2 cellular contexts compared by ENCODE assay signal in genomic region chr7:102864958-102865357, GRCh38.
TF ChIP-seq lines count a peak whose summit lies in the region.

No MANE protein-coding gene starts in this region.

TF ChIP-seq in IMR-90, 13 proteins besides CTCF, POLR2A, EP300 and RAD21:
- no peak for TF ChIP-seq USF2 (IDR thresholded peaks at IDR 0.05; ENCODE audit: low read depth, low read length)

TF ChIP-seq in HepG2, 621 proteins besides CTCF, POLR2A, EP300 and RAD21:
- no peak for TF ChIP-seq ASH2L (IDR thresholded peaks at IDR 0.05; ENCODE audit: insufficient read length, low read depth, low read length)
- TF ChIP-seq ZNF446 (CRISPR knock-in tag; IDR thresholded peaks at IDR 0.05) = no peak
- TF ChIP-seq, protein P1, sequence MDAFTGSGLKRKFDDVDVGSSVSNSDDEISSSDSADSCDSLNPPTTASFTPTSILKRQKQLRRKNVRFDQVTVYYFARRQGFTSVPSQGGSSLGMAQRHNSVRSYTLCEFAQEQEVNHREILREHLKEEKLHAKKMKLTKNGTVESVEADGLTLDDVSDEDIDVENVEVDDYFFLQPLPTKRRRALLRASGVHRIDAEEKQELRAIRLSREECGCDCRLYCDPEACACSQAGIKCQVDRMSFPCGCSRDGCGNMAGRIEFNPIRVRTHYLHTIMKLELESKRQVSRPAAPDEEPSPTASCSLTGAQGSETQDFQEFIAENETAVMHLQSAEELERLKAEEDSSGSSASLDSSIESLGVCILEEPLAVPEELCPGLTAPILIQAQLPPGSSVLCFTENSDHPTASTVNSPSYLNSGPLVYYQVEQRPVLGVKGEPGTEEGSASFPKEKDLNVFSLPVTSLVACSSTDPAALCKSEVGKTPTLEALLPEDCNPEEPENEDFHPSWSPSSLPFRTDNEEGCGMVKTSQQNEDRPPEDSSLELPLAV (CRISPR knock-in tag; conservative IDR thresholded peaks at IDR 0.05; ENCODE audit: low read depth) = no peak
- TF ChIP-seq NR2C2 (CRISPR knock-in tag; IDR thresholded peaks at IDR 0.05; ENCODE audit: borderline replicate concordance) = no peak
- TF ChIP-seq, protein P2, sequence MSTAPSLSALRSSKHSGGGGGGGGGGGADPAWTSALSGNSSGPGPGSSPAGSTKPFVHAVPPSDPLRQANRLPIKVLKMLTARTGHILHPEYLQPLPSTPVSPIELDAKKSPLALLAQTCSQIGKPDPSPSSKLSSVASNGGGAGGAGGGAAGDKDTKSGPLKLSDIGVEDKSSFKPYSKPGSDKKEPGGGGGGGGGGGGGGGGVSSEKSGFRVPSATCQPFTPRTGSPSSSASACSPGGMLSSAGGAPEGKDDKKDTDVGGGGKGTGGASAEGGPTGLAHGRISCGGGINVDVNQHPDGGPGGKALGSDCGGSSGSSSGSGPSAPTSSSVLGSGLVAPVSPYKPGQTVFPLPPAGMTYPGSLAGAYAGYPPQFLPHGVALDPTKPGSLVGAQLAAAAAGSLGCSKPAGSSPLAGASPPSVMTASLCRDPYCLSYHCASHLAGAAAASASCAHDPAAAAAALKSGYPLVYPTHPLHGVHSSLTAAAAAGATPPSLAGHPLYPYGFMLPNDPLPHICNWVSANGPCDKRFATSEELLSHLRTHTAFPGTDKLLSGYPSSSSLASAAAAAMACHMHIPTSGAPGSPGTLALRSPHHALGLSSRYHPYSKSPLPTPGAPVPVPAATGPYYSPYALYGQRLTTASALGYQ (CRISPR knock-in tag; IDR thresholded peaks at IDR 0.05) = no peak
- no peak for TF ChIP-seq ZNF235 (CRISPR knock-in tag; IDR thresholded peaks at IDR 0.05; ENCODE audit: borderline replicate concordance)
- no peak for TF ChIP-seq ZNF207 (IDR thresholded peaks at IDR 0.05; ENCODE audit: borderline replicate concordance)
- no peak for TF ChIP-seq ZNF33B (CRISPR knock-in tag; IDR thresholded peaks at IDR 0.05)
- no peak for TF ChIP-seq RARG (CRISPR knock-in tag; IDR thresholded peaks at IDR 0.05; ENCODE audit: low read depth)
- TF ChIP-seq, protein P3, sequence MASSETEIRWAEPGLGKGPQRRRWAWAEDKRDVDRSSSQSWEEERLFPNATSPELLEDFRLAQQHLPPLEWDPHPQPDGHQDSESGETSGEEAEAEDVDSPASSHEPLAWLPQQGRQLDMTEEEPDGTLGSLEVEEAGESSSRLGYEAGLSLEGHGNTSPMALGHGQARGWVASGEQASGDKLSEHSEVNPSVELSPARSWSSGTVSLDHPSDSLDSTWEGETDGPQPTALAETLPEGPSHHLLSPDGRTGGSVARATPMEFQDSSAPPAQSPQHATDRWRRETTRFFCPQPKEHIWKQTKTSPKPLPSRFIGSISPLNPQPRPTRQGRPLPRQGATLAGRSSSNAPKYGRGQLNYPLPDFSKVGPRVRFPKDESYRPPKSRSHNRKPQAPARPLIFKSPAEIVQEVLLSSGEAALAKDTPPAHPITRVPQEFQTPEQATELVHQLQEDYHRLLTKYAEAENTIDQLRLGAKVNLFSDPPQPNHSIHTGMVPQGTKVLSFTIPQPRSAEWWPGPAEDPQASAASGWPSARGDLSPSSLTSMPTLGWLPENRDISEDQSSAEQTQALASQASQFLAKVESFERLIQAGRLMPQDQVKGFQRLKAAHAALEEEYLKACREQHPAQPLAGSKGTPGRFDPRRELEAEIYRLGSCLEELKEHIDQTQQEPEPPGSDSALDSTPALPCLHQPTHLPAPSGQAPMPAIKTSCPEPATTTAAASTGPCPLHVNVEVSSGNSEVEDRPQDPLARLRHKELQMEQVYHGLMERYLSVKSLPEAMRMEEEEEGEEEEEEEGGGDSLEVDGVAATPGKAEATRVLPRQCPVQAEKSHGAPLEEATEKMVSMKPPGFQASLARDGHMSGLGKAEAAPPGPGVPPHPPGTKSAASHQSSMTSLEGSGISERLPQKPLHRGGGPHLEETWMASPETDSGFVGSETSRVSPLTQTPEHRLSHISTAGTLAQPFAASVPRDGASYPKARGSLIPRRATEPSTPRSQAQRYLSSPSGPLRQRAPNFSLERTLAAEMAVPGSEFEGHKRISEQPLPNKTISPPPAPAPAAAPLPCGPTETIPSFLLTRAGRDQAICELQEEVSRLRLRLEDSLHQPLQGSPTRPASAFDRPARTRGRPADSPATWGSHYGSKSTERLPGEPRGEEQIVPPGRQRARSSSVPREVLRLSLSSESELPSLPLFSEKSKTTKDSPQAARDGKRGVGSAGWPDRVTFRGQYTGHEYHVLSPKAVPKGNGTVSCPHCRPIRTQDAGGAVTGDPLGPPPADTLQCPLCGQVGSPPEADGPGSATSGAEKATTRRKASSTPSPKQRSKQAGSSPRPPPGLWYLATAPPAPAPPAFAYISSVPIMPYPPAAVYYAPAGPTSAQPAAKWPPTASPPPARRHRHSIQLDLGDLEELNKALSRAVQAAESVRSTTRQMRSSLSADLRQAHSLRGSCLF (CRISPR knock-in tag; IDR thresholded peaks at IDR 0.05; ENCODE audit: borderline replicate concordance) = no peak
- no peak for TF ChIP-seq DMTF1 (CRISPR knock-in tag; IDR thresholded peaks at IDR 0.05)
- no peak for TF ChIP-seq ATF1 (CRISPR knock-in tag; IDR thresholded peaks at IDR 0.05)
- TF ChIP-seq BORCS8-MEF2B (CRISPR knock-in tag; IDR thresholded peaks at IDR 0.05) = no peak
- no peak for TF ChIP-seq GPN1 (CRISPR knock-in tag; IDR thresholded peaks at IDR 0.05; ENCODE audit: borderline replicate concordance)
- no peak for TF ChIP-seq ZHX2 (IDR thresholded peaks at IDR 0.05; ENCODE audit: low read depth)
- TF ChIP-seq ZHX2 (CRISPR knock-in tag; IDR thresholded peaks at IDR 0.05; ENCODE audit: borderline replicate concordance) = no peak
- no peak for TF ChIP-seq RORA (CRISPR knock-in tag; IDR thresholded peaks at IDR 0.05)
- no peak for TF ChIP-seq ZSCAN5A (CRISPR knock-in tag; IDR thresholded peaks at IDR 0.05; ENCODE audit: borderline replicate concordance)
- no peak for TF ChIP-seq HOXD1 (CRISPR knock-in tag; IDR thresholded peaks at IDR 0.05)
TF ChIP-seq in HepG2: peak in this region for 0.
